Comparison of ENCODE assay signal across 2 cellular contexts in the genomic region with DNA sequence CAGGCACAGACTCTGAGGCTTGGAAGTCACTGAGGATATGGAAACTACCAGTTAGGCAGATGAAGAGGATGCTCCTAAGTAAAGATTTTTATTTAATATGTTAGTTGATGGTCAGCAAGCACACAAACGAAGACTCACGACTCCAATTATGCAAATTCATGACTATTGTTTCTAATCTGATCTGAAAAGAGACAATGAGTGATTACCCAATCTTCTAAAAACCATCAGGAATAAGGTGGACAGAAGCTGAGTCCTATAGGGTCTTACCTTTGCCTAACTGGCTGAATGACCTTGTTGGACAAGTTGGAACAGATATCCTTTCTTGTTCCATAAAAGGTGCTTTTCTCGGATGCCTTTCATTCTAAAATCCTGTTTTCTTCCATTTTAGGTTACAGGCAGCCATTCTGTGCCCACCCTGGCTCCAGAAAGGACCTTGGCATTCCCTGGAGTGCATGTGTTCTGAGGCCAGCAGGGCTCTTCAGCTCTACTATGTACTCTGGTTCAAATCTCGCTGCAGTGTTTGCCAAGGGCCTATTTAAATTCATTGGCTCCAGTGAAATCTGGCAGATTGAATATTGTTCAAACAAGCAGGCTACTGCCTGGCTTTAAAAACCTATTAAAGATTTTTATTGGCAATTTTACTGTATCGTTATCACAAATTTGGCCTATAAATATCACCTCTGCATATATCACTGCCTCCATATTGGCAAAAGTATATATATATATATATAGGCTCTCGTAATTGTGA.
TF ChIP-seq lines count a peak whose summit lies in the region.

No MANE protein-coding gene starts in this region.

TF ChIP-seq in HepG2, 621 proteins besides CTCF, POLR2A, EP300 and RAD21:
- TF ChIP-seq SNAPC5 (CRISPR knock-in tag; IDR thresholded peaks at IDR 0.05; ENCODE audit: borderline replicate concordance) = no peak
- TF ChIP-seq HNRNPK (IDR thresholded peaks at IDR 0.05; ENCODE audit: low read depth, low read length, poor library complexity, severe bottlenecking) = no peak
- TF ChIP-seq WIZ (CRISPR knock-in tag; IDR thresholded peaks at IDR 0.05) = no peak
- no peak for TF ChIP-seq YEATS4 (CRISPR knock-in tag; IDR thresholded peaks at IDR 0.05; ENCODE audit: borderline replicate concordance)
- TF ChIP-seq ZNF18 (CRISPR knock-in tag; IDR thresholded peaks at IDR 0.05; ENCODE audit: insufficient replicate concordance) = no peak
- TF ChIP-seq, protein P1, sequence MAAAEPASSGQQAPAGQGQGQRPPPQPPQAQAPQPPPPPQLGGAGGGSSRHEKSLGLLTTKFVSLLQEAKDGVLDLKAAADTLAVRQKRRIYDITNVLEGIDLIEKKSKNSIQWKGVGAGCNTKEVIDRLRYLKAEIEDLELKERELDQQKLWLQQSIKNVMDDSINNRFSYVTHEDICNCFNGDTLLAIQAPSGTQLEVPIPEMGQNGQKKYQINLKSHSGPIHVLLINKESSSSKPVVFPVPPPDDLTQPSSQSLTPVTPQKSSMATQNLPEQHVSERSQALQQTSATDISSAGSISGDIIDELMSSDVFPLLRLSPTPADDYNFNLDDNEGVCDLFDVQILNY (CRISPR knock-in tag; conservative IDR thresholded peaks at IDR 0.05) = no peak
- no peak for TF ChIP-seq SNAPC2 (CRISPR knock-in tag; IDR thresholded peaks at IDR 0.05)
- no peak for TF ChIP-seq SRY (CRISPR knock-in tag; IDR thresholded peaks at IDR 0.05)
- TF ChIP-seq ISX (CRISPR knock-in tag; conservative IDR thresholded peaks at IDR 0.05) = no peak
- no peak for TF ChIP-seq ZNF143 (CRISPR knock-in tag; IDR thresholded peaks at IDR 0.05)
- no peak for TF ChIP-seq ISL2 (CRISPR knock-in tag; IDR thresholded peaks at IDR 0.05)
- TF ChIP-seq GRHL1 (CRISPR knock-in tag; conservative IDR thresholded peaks at IDR 0.05) = no peak
- no peak for TF ChIP-seq SPEN (CRISPR knock-in tag; IDR thresholded peaks at IDR 0.05; ENCODE audit: low read depth)
- TF ChIP-seq ZNF3 (CRISPR knock-in tag; IDR thresholded peaks at IDR 0.05) = no peak
TF ChIP-seq in HepG2: peak in this region for 0.

TF ChIP-seq in K562, 482 proteins besides CTCF, POLR2A, EP300 and RAD21:
- TF ChIP-seq FOXM1 (IDR thresholded peaks at IDR 0.05; ENCODE audit: low read depth) (no peak), FOXM1 (CRISPR knock-in tag; IDR thresholded peaks at IDR 0.05; ENCODE audit: low read depth) (no peak), CBX2 (IDR thresholded peaks at IDR 0.05; ENCODE audit: insufficient read depth, low read length, poor library complexity, severe bottlenecking) (no peak), SOX6 (IDR thresholded peaks at IDR 0.05) (peak; percentile 66), SMARCA4 (IDR thresholded peaks at IDR 0.05) (no peak), YY1 (IDR thresholded peaks at IDR 0.05; ENCODE audit: borderline replicate concordance in 1 of 3, control insufficient read depth in 1 of 3, extremely low read depth in 1 of 3, insufficient read depth in 3 of 3, insufficient read length in 1 of 3, insufficient replicate concordance in 2 of 3, low read depth in 1 of 3, low read length in 2 of 3) (peak in 1 of 3 experiments; percentile 23), SRSF3 (IDR thresholded peaks at IDR 0.05; ENCODE audit: insufficient read depth, low read length) (no peak), NBN (IDR thresholded peaks at IDR 0.05; ENCODE audit: low read depth) (no peak), ZNF263 (CRISPR knock-in tag; IDR thresholded peaks at IDR 0.05; ENCODE audit: borderline replicate concordance) (no peak), ZFP36 (IDR thresholded peaks at IDR 0.05; ENCODE audit: low read depth, low read length, partially characterized antibody) (no peak), CEBPB (tag; IDR thresholded peaks at IDR 0.05) (peak; percentile 45; the same call in 1 of the 2 replicates), MEIS2 (IDR thresholded peaks at IDR 0.05; ENCODE audit: partially characterized antibody) (peak; percentile 64), NEUROD1 (IDR thresholded peaks at IDR 0.05; ENCODE audit: borderline replicate concordance, low read depth, low read length, partially characterized antibody) (no peak), HMGXB4 (CRISPR knock-in tag; IDR thresholded peaks at IDR 0.05) (no peak), ZNF143 (CRISPR knock-in tag; IDR thresholded peaks at IDR 0.05) (no peak), PBX2 (CRISPR knock-in tag; IDR thresholded peaks at IDR 0.05; ENCODE audit: low read depth) (no peak), PBX2 (tag; conservative IDR thresholded peaks at IDR 0.05; ENCODE audit: low read depth) (peak; percentile 32; the same call in 1 of the 2 replicates), MAZ (CRISPR knock-in tag; conservative IDR thresholded peaks at IDR 0.05 in 1 of 2, IDR thresholded peaks at IDR 0.05 in 1 of 2) (no peak), RBM22 (IDR thresholded peaks at IDR 0.05; ENCODE audit: low read depth, low read length, poor library complexity, severe bottlenecking) (no peak), CEBPG (CRISPR knock-in tag; IDR thresholded peaks at IDR 0.05) (no peak), CEBPG (tag; conservative IDR thresholded peaks at IDR 0.05 in 1 of 2, IDR thresholded peaks at IDR 0.05 in 1 of 2) (peak in 1 of 2 experiments; percentile 22; a peak in 1 of 4 replicates), ETV6 (IDR thresholded peaks at IDR 0.05; ENCODE audit: borderline replicate concordance in 1 of 2, low read depth in 2 of 2, low read length in 1 of 2) (no peak), ETV6 (CRISPR knock-in tag; IDR thresholded peaks at IDR 0.05; ENCODE audit: borderline replicate concordance) (no peak)
- TF ChIP-seq, protein P2, sequence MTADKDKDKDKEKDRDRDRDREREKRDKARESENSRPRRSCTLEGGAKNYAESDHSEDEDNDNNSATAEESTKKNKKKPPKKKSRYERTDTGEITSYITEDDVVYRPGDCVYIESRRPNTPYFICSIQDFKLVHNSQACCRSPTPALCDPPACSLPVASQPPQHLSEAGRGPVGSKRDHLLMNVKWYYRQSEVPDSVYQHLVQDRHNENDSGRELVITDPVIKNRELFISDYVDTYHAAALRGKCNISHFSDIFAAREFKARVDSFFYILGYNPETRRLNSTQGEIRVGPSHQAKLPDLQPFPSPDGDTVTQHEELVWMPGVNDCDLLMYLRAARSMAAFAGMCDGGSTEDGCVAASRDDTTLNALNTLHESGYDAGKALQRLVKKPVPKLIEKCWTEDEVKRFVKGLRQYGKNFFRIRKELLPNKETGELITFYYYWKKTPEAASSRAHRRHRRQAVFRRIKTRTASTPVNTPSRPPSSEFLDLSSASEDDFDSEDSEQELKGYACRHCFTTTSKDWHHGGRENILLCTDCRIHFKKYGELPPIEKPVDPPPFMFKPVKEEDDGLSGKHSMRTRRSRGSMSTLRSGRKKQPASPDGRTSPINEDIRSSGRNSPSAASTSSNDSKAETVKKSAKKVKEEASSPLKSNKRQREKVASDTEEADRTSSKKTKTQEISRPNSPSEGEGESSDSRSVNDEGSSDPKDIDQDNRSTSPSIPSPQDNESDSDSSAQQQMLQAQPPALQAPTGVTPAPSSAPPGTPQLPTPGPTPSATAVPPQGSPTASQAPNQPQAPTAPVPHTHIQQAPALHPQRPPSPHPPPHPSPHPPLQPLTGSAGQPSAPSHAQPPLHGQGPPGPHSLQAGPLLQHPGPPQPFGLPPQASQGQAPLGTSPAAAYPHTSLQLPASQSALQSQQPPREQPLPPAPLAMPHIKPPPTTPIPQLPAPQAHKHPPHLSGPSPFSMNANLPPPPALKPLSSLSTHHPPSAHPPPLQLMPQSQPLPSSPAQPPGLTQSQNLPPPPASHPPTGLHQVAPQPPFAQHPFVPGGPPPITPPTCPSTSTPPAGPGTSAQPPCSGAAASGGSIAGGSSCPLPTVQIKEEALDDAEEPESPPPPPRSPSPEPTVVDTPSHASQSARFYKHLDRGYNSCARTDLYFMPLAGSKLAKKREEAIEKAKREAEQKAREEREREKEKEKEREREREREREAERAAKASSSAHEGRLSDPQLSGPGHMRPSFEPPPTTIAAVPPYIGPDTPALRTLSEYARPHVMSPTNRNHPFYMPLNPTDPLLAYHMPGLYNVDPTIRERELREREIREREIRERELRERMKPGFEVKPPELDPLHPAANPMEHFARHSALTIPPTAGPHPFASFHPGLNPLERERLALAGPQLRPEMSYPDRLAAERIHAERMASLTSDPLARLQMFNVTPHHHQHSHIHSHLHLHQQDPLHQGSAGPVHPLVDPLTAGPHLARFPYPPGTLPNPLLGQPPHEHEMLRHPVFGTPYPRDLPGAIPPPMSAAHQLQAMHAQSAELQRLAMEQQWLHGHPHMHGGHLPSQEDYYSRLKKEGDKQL (CRISPR knock-in tag; IDR thresholded peaks at IDR 0.05; ENCODE audit: borderline replicate concordance) = no peak
- TF ChIP-seq, protein P3, sequence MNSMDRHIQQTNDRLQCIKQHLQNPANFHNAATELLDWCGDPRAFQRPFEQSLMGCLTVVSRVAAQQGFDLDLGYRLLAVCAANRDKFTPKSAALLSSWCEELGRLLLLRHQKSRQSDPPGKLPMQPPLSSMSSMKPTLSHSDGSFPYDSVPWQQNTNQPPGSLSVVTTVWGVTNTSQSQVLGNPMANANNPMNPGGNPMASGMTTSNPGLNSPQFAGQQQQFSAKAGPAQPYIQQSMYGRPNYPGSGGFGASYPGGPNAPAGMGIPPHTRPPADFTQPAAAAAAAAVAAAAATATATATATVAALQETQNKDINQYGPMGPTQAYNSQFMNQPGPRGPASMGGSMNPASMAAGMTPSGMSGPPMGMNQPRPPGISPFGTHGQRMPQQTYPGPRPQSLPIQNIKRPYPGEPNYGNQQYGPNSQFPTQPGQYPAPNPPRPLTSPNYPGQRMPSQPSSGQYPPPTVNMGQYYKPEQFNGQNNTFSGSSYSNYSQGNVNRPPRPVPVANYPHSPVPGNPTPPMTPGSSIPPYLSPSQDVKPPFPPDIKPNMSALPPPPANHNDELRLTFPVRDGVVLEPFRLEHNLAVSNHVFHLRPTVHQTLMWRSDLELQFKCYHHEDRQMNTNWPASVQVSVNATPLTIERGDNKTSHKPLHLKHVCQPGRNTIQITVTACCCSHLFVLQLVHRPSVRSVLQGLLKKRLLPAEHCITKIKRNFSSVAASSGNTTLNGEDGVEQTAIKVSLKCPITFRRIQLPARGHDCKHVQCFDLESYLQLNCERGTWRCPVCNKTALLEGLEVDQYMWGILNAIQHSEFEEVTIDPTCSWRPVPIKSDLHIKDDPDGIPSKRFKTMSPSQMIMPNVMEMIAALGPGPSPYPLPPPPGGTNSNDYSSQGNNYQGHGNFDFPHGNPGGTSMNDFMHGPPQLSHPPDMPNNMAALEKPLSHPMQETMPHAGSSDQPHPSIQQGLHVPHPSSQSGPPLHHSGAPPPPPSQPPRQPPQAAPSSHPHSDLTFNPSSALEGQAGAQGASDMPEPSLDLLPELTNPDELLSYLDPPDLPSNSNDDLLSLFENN (IDR thresholded peaks at IDR 0.05; ENCODE audit: low read depth in 2 of 2, low read length in 2 of 2) = no peak
- TF ChIP-seq, protein P4, sequence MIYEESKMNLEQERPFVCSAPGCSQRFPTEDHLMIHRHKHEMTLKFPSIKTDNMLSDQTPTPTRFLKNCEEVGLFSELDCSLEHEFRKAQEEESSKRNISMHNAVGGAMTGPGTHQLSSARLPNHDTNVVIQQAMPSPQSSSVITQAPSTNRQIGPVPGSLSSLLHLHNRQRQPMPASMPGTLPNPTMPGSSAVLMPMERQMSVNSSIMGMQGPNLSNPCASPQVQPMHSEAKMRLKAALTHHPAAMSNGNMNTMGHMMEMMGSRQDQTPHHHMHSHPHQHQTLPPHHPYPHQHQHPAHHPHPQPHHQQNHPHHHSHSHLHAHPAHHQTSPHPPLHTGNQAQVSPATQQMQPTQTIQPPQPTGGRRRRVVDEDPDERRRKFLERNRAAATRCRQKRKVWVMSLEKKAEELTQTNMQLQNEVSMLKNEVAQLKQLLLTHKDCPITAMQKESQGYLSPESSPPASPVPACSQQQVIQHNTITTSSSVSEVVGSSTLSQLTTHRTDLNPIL (CRISPR knock-in tag; IDR thresholded peaks at IDR 0.05) = no peak
